ENCODE assay signal across 21 cellular contexts in genomic region chr18:40911582-40912254, GRCh38.
A peak's percentile ranks its signal among the peaks of the same experiment; 100 is the strongest.
DNase-seq lines count a peak whose midpoint lies in the region; FAIRE-seq and TF ChIP-seq lines count a peak whose summit lies in the region.
"Had no signal": no experiment of that assay in that cellular context is flagged by ENCODE, and none has a peak within 500 bp of the region (broad histone marks: within the 10 kb centered on the region; RNA-seq: fewer than 3 reads in every experiment).

No MANE protein-coding gene starts in this region.

- no peaks in the 10 kb centered on the region for H3K4me1 Mint-ChIP-seq in neural crest cell
- H3K4me1 Mint-ChIP-seq: activated naive CD8-positive, alpha-beta T cell treated with anti-CD3 and anti-CD28 coated beads for 36 hours; CD14-positive monocyte; stimulated activated naive B cell treated with anti-CD40 and anti-IgM and Interleukin-4, amounts not matched to agents 10 μg/mL and 1 μg/mL and 100 μg/mL, for 72 hours had no signal

- in situ Hi-C loops in GM23248 (cut with MboI), result no loop called here

- H3K9me2 ChIP-seq in GM23248 (ENCODE audit: insufficient read depth), result no peaks in the 10 kb centered on the region

- no peak for FAIRE-seq in H54 (lab: Jason Lieb, UNC)
- FAIRE-seq in GM12892 (lab: Jason Lieb, UNC), result no peak
- FAIRE-seq: endometrium had no signal

- H3K9me3 ChIP-seq in GM23248 (ENCODE audit: low read depth) (no peaks in the 10 kb centered on the region), BE2C (no peaks in the 10 kb centered on the region)
- H3K9me3 ChIP-seq: heart right ventricle, upper lobe of left lung had no signal

- H3K9me3 Mint-ChIP-seq in neural crest cell, result no peaks in the 10 kb centered on the region
- H3K9me3 Mint-ChIP-seq: activated naive CD8-positive, alpha-beta T cell treated with anti-CD3 and anti-CD28 coated beads for 36 hours had no signal

- TF ChIP-seq CTCF in neural crest cell (conservative IDR thresholded peaks at IDR 0.05) (no peak), BE2C (IDR thresholded peaks at IDR 0.05; ENCODE audit: low read depth, low read length) (no peak)

- H3K4me3 ChIP-seq in GM23248, result no peak overlapping the region
- H3K4me3 ChIP-seq in BE2C (ENCODE audit: low read depth, low read length), result no peak overlapping the region
- H3K4me3 ChIP-seq: heart right ventricle, skin epidermis, upper lobe of left lung had no signal

- H4K20me1 ChIP-seq in GM23248 (ENCODE audit: insufficient read depth), result no peaks in the 10 kb centered on the region

- H3K9ac ChIP-seq in GM23248, result 0 out of 2 replicates have a peak overlapping the region, but pooled peaks have one; percentile 1

- no peaks in the 10 kb centered on the region for H3K36me3 ChIP-seq in GM23248 (ENCODE audit: low read depth)
- no peaks in the 10 kb centered on the region for H3K36me3 ChIP-seq in BE2C
- H3K36me3 ChIP-seq: heart right ventricle, upper lobe of left lung had no signal

- H3K27me3 ChIP-seq in GM23248 (replicated peaks; ENCODE audit: insufficient read depth) (no peaks in the 10 kb centered on the region), BE2C (no peaks in the 10 kb centered on the region)
- H3K27me3 ChIP-seq: heart right ventricle, upper lobe of left lung had no signal

- H3K27me3 Mint-ChIP-seq in neural crest cell (ENCODE audit: low read depth), result no peaks in the 10 kb centered on the region
- H3K27me3 Mint-ChIP-seq: activated naive CD8-positive, alpha-beta T cell treated with anti-CD3 and anti-CD28 coated beads for 36 hours; stimulated activated naive B cell treated with anti-CD40 and anti-IgM and Interleukin-4, amounts not matched to agents 10 μg/mL and 1 μg/mL and 100 μg/mL, for 72 hours had no signal

- H3K27ac ChIP-seq in GM23248 (peak overlapping the region; percentile 30), epithelial cell of prostate (peak overlapping the region; percentile 63)
- H3K27ac ChIP-seq: heart right ventricle, skin epidermis, upper lobe of left lung had no signal

- H3K27ac Mint-ChIP-seq in neural crest cell (ENCODE audit: unreplicated experiment), result peak overlapping the region; percentile 13
- H3K27ac Mint-ChIP-seq: activated CD8-positive, alpha-beta T cell treated with anti-CD3 and anti-CD28 coated beads, Interleukin-2, amount 10 ng/mL, durations not matched to agents 7 days and 5 days; activated naive CD8-positive, alpha-beta T cell treated with anti-CD3 and anti-CD28 coated beads for 36 hours; activated T-cell treated with anti-CD3 and anti-CD28 coated beads, Interleukin-2, amount 50 U/mL, for 72 hours; CD14-positive monocyte; stimulated activated naive B cell treated with anti-CD40 and anti-IgM and Interleukin-4, amounts not matched to agents 10 μg/mL and 1 μg/mL and 100 μg/mL, for 72 hours had no signal

- H3K4me1 ChIP-seq in GM23248 (ENCODE audit: insufficient read depth) (peaks cover 7% of the 10 kb centered on the region; the same call in 1 of the 2 replicates), BE2C (no peaks in the 10 kb centered on the region)
- H3K4me1 ChIP-seq: heart right ventricle, upper lobe of left lung had no signal

- DNase-seq in GM23248 (peak; percentile 55), RPMI7951 (ENCODE audit: low read depth) (peak; percentile 40), epithelial cell of prostate (ENCODE audit: low read depth, low spot score) (no peak), neural crest cell (ENCODE audit: low read depth, low spot score) (no peak), H54 (ENCODE audit: insufficient read length, low spot score) (no peak), GM12892 (ENCODE audit: insufficient read length) (no peak), BE2C (no peak), AML-193 (lab: John Stamatoyannopoulos, UW) (no peak)
- DNase-seq: activated CD8-positive, alpha-beta T cell treated with anti-CD3 and anti-CD28 coated beads, Interleukin-2, amount 10 ng/mL, durations not matched to agents 7 days and 5 days; activated naive CD8-positive, alpha-beta T cell treated with anti-CD3 and anti-CD28 coated beads for 36 hours; activated T-cell treated with anti-CD3 and anti-CD28 coated beads, Interleukin-2, amount 50 U/mL, for 72 hours; heart right ventricle; kidney; NCI-H1105 treated with DMSO at 0.1 percent for 48 hours; NCI-H2171; stimulated activated naive B cell treated with anti-CD40 and anti-IgM and Interleukin-4, amounts not matched to agents 10 μg/mL and 1 μg/mL and 100 μg/mL, for 72 hours; T-helper 1 cell; upper lobe of left lung had no signal

- H3F3A ChIP-seq in GM23248 (ENCODE audit: insufficient read depth), result 0 out of 2 replicates have a peak, but pooled peaks cover 2% of the 10 kb centered on the region

- no peak for TF ChIP-seq POLR2A in H54 (IDR thresholded peaks at IDR 0.05; ENCODE audit: low read depth, low read length)
- no peak for TF ChIP-seq POLR2A in GM12892 (IDR thresholded peaks at IDR 0.05; ENCODE audit: low read depth, low read length)

- no peaks in the 10 kb centered on the region for H3K36me3 Mint-ChIP-seq in neural crest cell (ENCODE audit: low read depth)
- H3K36me3 Mint-ChIP-seq: activated naive CD8-positive, alpha-beta T cell treated with anti-CD3 and anti-CD28 coated beads for 36 hours; CD14-positive monocyte; stimulated activated naive B cell treated with anti-CD40 and anti-IgM and Interleukin-4, amounts not matched to agents 10 μg/mL and 1 μg/mL and 100 μg/mL, for 72 hours had no signal

- 49 to 52% methylated on average over 4 of the region's 4 CpGs for WGBS in GM23248 (ENCODE audit: low coverage in 1 of 2, low lambda C conversion rate in 2 of 2, missing lambda C conversion rate in 2 of 2), 2 experiments

- peak overlapping the region; percentile 71 for H2AFZ ChIP-seq in GM23248

- H3K4me3 Mint-ChIP-seq in neural crest cell, result no peak overlapping the region
- H3K4me3 Mint-ChIP-seq: activated CD8-positive, alpha-beta T cell treated with anti-CD3 and anti-CD28 coated beads, Interleukin-2, amount 10 ng/mL, durations not matched to agents 7 days and 5 days; activated naive CD8-positive, alpha-beta T cell treated with anti-CD3 and anti-CD28 coated beads for 36 hours; activated T-cell treated with anti-CD3 and anti-CD28 coated beads, Interleukin-2, amount 50 U/mL, for 72 hours; CD14-positive monocyte; stimulated activated naive B cell treated with anti-CD40 and anti-IgM and Interleukin-4, amounts not matched to agents 10 μg/mL and 1 μg/mL and 100 μg/mL, for 72 hours had no signal

- H3K79me2 ChIP-seq in GM23248 (ENCODE audit: insufficient read depth), result no peaks in the 10 kb centered on the region

- H3K4me2 ChIP-seq in GM23248 (ENCODE audit: unreplicated experiment), result no peak overlapping the region

Comparison
In these comparisons a context has a peak if more than half of its experiments do, and no peak if none do; other contexts are left out.
1. DNase-seq: peak in GM23248 (single experiment) and RPMI7951 (single experiment); none in epithelial cell of prostate (single experiment), neural crest cell (single experiment), H54 (single experiment), GM12892 (single experiment), BE2C (single experiment) and AML-193 (0 of 2).